In the genomic region with DNA sequence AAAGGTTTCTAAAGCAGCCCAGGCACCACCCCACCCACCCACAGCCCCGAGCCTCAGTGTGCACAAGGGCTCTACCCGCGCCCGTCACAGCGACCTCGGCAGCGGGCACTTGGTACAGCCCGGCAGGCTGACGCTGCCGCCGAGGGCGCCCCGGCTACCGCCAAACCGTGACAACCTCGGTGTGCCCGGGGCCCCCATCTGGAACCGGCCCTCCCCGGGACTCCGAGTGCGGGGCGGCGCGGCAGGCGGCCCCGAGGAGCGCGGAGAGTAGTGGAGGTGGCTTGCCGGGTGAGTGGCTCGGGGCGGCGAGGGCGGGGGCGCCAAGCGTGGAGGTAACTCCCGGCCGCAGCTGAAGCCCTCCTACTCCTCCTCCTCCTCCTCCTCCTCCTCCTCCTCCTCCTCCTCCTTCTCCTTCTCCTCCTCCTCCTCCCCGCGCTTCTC, we compare ENCODE assay signal across 8 cellular contexts. TPM values are rescaled to one million over a fixed set of nuclear protein-coding genes. Genes with fewer than 3 reads are reported as not detected.
DNase-seq lines count a peak whose midpoint lies in the region; ATAC-seq and TF ChIP-seq lines count a peak whose summit lies in the region.

Gene ISM1 (plus strand): TSS at position 418 of the 441 bp plus-strand sequence. CDS start 503 bp downstream, outside the sequence.

- peaks cover 8 to 18% of the 10 kb centered on the region in 2 donors for H3K27me3 ChIP-seq in naive thymus-derived CD4-positive, alpha-beta T cell (ENCODE audit: control insufficient read depth in 2 of 2, insufficient read depth in 2 of 2, low read length in 2 of 2)
- no peaks in the 10 kb centered on the region for H3K27me3 ChIP-seq in thyroid gland

- H3K27ac ChIP-seq in naive thymus-derived CD4-positive, alpha-beta T cell (ENCODE audit: low read depth, low read length) = peak within 1 kb of the TSS; percentile 56
- H3K27ac ChIP-seq in thyroid gland = peak within 1 kb of the TSS; percentile 84 to 92 (median 89)

- H3K4me1 Mint-ChIP-seq in Calu3 (ENCODE audit: low read depth, unreplicated experiment) = no peaks in the 10 kb centered on the region
- peaks cover 17% of the 10 kb centered on the region for H3K4me1 Mint-ChIP-seq in activated CD4-positive, alpha-beta T cell treated with anti-CD3 and anti-CD28 coated beads for 36 hours
- H3K4me1 Mint-ChIP-seq in endothelial cell (ENCODE audit: unreplicated experiment) = peaks cover 20% of the 10 kb centered on the region
- H3K4me1 Mint-ChIP-seq in naive thymus-derived CD4-positive, alpha-beta T cell = peaks cover 6 to 26% (median 13%) of the 10 kb centered on the region in 7 donors

- BruUV-seq in Calu3 (replicated peaks; lab: Mats Ljungman, UMichigan) = no TSS peak

- H3K9me3 Mint-ChIP-seq in Calu3 (ENCODE audit: low read depth, unreplicated experiment) = no peaks in the 10 kb centered on the region
- no peaks in the 10 kb centered on the region for H3K9me3 Mint-ChIP-seq in activated CD4-positive, alpha-beta T cell treated with anti-CD3 and anti-CD28 coated beads for 36 hours (ENCODE audit: low read depth)
- no peaks in the 10 kb centered on the region for H3K9me3 Mint-ChIP-seq in endothelial cell (ENCODE audit: unreplicated experiment)
- peaks cover 0 to under 1% (median 0%) of the 10 kb centered on the region in 11 donors for H3K9me3 Mint-ChIP-seq in naive thymus-derived CD4-positive, alpha-beta T cell

- H3K4me1 ChIP-seq in naive thymus-derived CD4-positive, alpha-beta T cell (ENCODE audit: control insufficient read depth in 2 of 2, insufficient read depth in 2 of 2, low read length in 2 of 2) = peaks cover 5 to 18% of the 10 kb centered on the region in 2 donors
- H3K4me1 ChIP-seq in thyroid gland = peaks cover 8 to 9% of the 10 kb centered on the region in 2 donors

- peak; percentile 21 for ATAC-seq in HG02759 (IDR thresholded peaks at IDR 0.05; ENCODE audit: unreplicated experiment)
- peak; percentile 43 for ATAC-seq in activated CD4-positive, alpha-beta T cell treated with anti-CD3 and anti-CD28 coated beads for 36 hours
- peak; percentile 48 for ATAC-seq in naive thymus-derived CD4-positive, alpha-beta T cell

- H3K4me3 Mint-ChIP-seq in Calu3 (ENCODE audit: low read depth, unreplicated experiment) (peak within 1 kb of the TSS; percentile 63), endothelial cell (ENCODE audit: unreplicated experiment) (peak within 1 kb of the TSS; percentile 93)
- peak within 1 kb of the TSS; percentile 74 for H3K4me3 Mint-ChIP-seq in activated CD4-positive, alpha-beta T cell treated with anti-CD3 and anti-CD28 coated beads for 36 hours
- H3K4me3 Mint-ChIP-seq in naive thymus-derived CD4-positive, alpha-beta T cell = peak within 1 kb of the TSS; percentile 79 to 93 (median 87)

- 1 to 2% methylated on average over 15 to 23 of the region's 39 CpGs for WGBS in thyroid gland, 2 donors

- peak within 1 kb of the TSS; percentile 66 for H3K4me3 ChIP-seq in naive thymus-derived CD4-positive, alpha-beta T cell (ENCODE audit: low read length)
- peak within 1 kb of the TSS; percentile 58 to 77 (median 77) for H3K4me3 ChIP-seq in thyroid gland (replicated peaks in 1 of 3)

- H3K9me3 ChIP-seq in naive thymus-derived CD4-positive, alpha-beta T cell (ENCODE audit: control insufficient read depth in 2 of 3, low read length in 3 of 3) = no peaks in the 10 kb centered on the region
- H3K9me3 ChIP-seq in thyroid gland = no peaks in the 10 kb centered on the region

- DNase-seq in Calu3 = peak; percentile 20
- DNase-seq in activated CD4-positive, alpha-beta T cell treated with anti-CD3 and anti-CD28 coated beads for 36 hours = peak; percentile 57
- peak; percentile 45 for DNase-seq in endothelial cell (ENCODE audit: low spot score)
- peak in 8 of 9 donors; percentile 15 to 58 (median 42) for DNase-seq in naive thymus-derived CD4-positive, alpha-beta T cell
- DNase-seq in thyroid gland = peak; percentile 88 to 89
- no peak for DNase-seq in COLO829 (ENCODE audit: low spot score)
- DNase-seq in effector CD8-positive, alpha-beta T cell (lab: John Stamatoyannopoulos, UW) = no peak

- CTCF ChIA-PET in Calu3 (lab: Charles Lee) = no interaction called here
- CTCF ChIA-PET in activated CD4-positive, alpha-beta T cell treated with anti-CD3 and anti-CD28 coated beads for 36 hours (lab: Charles Lee) = interaction anchor here (1.4 kb wide), 1 partner anchor 40 kb away, joined by 4 read pairs; no protein-coding TSS in a partner anchor
- CTCF ChIA-PET in naive thymus-derived CD4-positive, alpha-beta T cell (lab: Charles Lee) = interaction anchor here (1.0 to 3.2 kb wide), 2 partner anchors 40 to 44 kb away, joined by 3 to 22 read pairs; no protein-coding TSS in a partner anchor

- intact Hi-C loops in Calu3 (cut with micrococcal nuclease; ENCODE audit: unreplicated experiment) = no loop called here
- intact Hi-C loops in activated CD4-positive, alpha-beta T cell treated with anti-CD3 and anti-CD28 coated beads for 36 hours (cut with DNase I, micrococcal nuclease) = loop anchor here (1.0 to 10.0 kb wide), 6 partner anchors 8 to 1326 kb away; partner anchors contain the start of genes ESF1 (in 1 of the 2) and SPTLC3 (in 1 of the 2)
- intact Hi-C loops in naive thymus-derived CD4-positive, alpha-beta T cell (cut with micrococcal nuclease) = loop anchor here (1.0 to 5.0 kb wide), 7 partner anchors 10 to 563 kb away; partner anchors contain the start of genes ESF1 (in 1 of the 2) and TASP1 (in 1 of the 2)
- intact Hi-C loops in thyroid gland (cut with DNase I) = no loop called here

- H3K27me3 Mint-ChIP-seq in Calu3 (ENCODE audit: unreplicated experiment) = peaks cover 46% of the 10 kb centered on the region
- peaks cover 42% of the 10 kb centered on the region for H3K27me3 Mint-ChIP-seq in activated CD4-positive, alpha-beta T cell treated with anti-CD3 and anti-CD28 coated beads for 36 hours
- H3K27me3 Mint-ChIP-seq in endothelial cell (ENCODE audit: unreplicated experiment) = peaks cover 12% of the 10 kb centered on the region
- H3K27me3 Mint-ChIP-seq in naive thymus-derived CD4-positive, alpha-beta T cell = peaks cover 20 to 69% (median 33%) of the 10 kb centered on the region in 5 donors

- peaks cover 5% of the 10 kb centered on the region for H3K36me3 Mint-ChIP-seq in Calu3 (ENCODE audit: insufficient read depth, unreplicated experiment)
- H3K36me3 Mint-ChIP-seq in activated CD4-positive, alpha-beta T cell treated with anti-CD3 and anti-CD28 coated beads for 36 hours (ENCODE audit: low read depth) = no peaks in the 10 kb centered on the region
- H3K36me3 Mint-ChIP-seq in endothelial cell (ENCODE audit: low read depth, unreplicated experiment) = no peaks in the 10 kb centered on the region
- peaks cover 0 to 1% (median 0%) of the 10 kb centered on the region in 5 donors for H3K36me3 Mint-ChIP-seq in naive thymus-derived CD4-positive, alpha-beta T cell

- TF ChIP-seq CTCF in Calu3 (IDR thresholded peaks at IDR 0.05; ENCODE audit: unreplicated experiment) (no peak), endothelial cell (IDR thresholded peaks at IDR 0.05; ENCODE audit: unreplicated experiment) (no peak), thyroid gland (IDR thresholded peaks at IDR 0.05) (peak in 2 of 6 experiments; percentile 5 to 10)

- peak in 1 of 2 donors; percentile 73 for TF ChIP-seq POLR2A in thyroid gland (IDR thresholded peaks at IDR 0.05)

- POLR2A ChIA-PET in activated CD4-positive, alpha-beta T cell treated with anti-CD3 and anti-CD28 coated beads for 36 hours (lab: Charles Lee) = interaction anchor here (0.6 kb wide), 1 partner anchor 29 kb away, joined by 3 read pairs; no protein-coding TSS in a partner anchor
- POLR2A ChIA-PET in naive thymus-derived CD4-positive, alpha-beta T cell (lab: Charles Lee) = interaction anchor here (1.0 to 2.1 kb wide), 3 partner anchors 11 to 39 kb away, joined by 3 to 9 read pairs (median 6); no protein-coding TSS in a partner anchor

- H3K36me3 ChIP-seq in naive thymus-derived CD4-positive, alpha-beta T cell (ENCODE audit: control insufficient read depth in 2 of 3, insufficient read depth in 3 of 3, low read length in 3 of 3) = no peaks in the 10 kb centered on the region
- no peaks in the 10 kb centered on the region for H3K36me3 ChIP-seq in thyroid gland

- H3K27ac Mint-ChIP-seq in Calu3 (ENCODE audit: unreplicated experiment) = no peak within 1 kb of the TSS
- peak within 1 kb of the TSS; percentile 37 for H3K27ac Mint-ChIP-seq in activated CD4-positive, alpha-beta T cell treated with anti-CD3 and anti-CD28 coated beads for 36 hours
- peak within 1 kb of the TSS; percentile 78 for H3K27ac Mint-ChIP-seq in endothelial cell (ENCODE audit: unreplicated experiment)
- peak within 1 kb of the TSS; percentile 47 to 91 (median 77) for H3K27ac Mint-ChIP-seq in naive thymus-derived CD4-positive, alpha-beta T cell

RNA-seq across cellular contexts. Expression of gene ISM1, which starts in this region (rescaled TPM):
- total RNA-seq in Calu3 (2022) (not detected in 2 replicates), endothelial cell (ENCODE audit: unreplicated experiment) (23.8 TPM), thyroid gland (10 to 100 TPM; 77.5 to 98.4 (median 83.7) TPM)
- total RNA-seq in activated CD4-positive, alpha-beta T cell treated with anti-CD3 and anti-CD28 coated beads for 36 hours = under 1 TPM; 0.48 to 0.51 TPM
- 1 to 10 TPM; 2.3 to 3.2 (median 2.7) TPM for total RNA-seq in naive thymus-derived CD4-positive, alpha-beta T cell
- 1 to 10 TPM; 1.6 to 2.2 TPM for polyA plus RNA-seq in naive thymus-derived CD4-positive, alpha-beta T cell

Comparison
In these comparisons a context has a peak if more than half of its experiments do, and no peak if none do; other contexts are left out.
1. Peak in DNase-seq in Calu3; RNA of the gene not detected or under 1 TPM.
2. Peak in DNase-seq and ATAC-seq in activated CD4-positive, alpha-beta T cell treated with anti-CD3 and anti-CD28 coated beads for 36 hours; RNA of the gene not detected or under 1 TPM.
3. DNase-seq: peak in endothelial cell (single experiment), naive thymus-derived CD4-positive, alpha-beta T cell (8 of 9) and thyroid gland (2 of 2); none in COLO829 (single experiment) and effector CD8-positive, alpha-beta T cell (single experiment).
4. intact Hi-C loops: an anchor here in activated CD4-positive, alpha-beta T cell treated with anti-CD3 and anti-CD28 coated beads for 36 hours (1.0 to 10.0 kb wide) and naive thymus-derived CD4-positive, alpha-beta T cell (1.0 to 5.0 kb wide); none called in Calu3 and thyroid gland.
5. Peak in every context shown above with its lines, with median percentiles within 50 percentile points of each other: H3K4me3 Mint-ChIP-seq and ATAC-seq.